ENCODE assay signal across 8 cellular contexts in genomic region chr7:130485734-130486113, GRCh38. TPM values are rescaled to one million over a fixed set of nuclear protein-coding genes. Genes with fewer than 3 reads are reported as not detected.
DNase-seq lines count a peak whose midpoint lies in the region; ATAC-seq and TF ChIP-seq lines count a peak whose summit lies in the region.

No MANE protein-coding gene starts in this region.

- H3K9me3 Mint-ChIP-seq in CD14-positive monocyte (peaks cover 0 to 8% (median 3%) of the 10 kb centered on the region in 7 donors), chondrocyte (ENCODE audit: low read depth) (no peaks in the 10 kb centered on the region), nephron (no peaks in the 10 kb centered on the region)

- H3K27me3 Mint-ChIP-seq in CD14-positive monocyte (ENCODE audit: low read depth in 3 of 3) (peaks cover 24 to 34% (median 28%) of the 10 kb centered on the region in 3 donors), chondrocyte (ENCODE audit: low read depth) (no peaks in the 10 kb centered on the region), nephron (ENCODE audit: low read depth) (no peaks in the 10 kb centered on the region)

- H3K4me3 Mint-ChIP-seq in CD14-positive monocyte (peak overlapping the region; percentile 90 to 93), chondrocyte (ENCODE audit: unreplicated experiment) (peak overlapping the region; percentile 55), nephron (peak overlapping the region; percentile 67 to 80 (median 79))

- H3K36me3 Mint-ChIP-seq in CD14-positive monocyte, result peaks cover 0 to 4% of the 10 kb centered on the region in 2 donors
- H3K36me3 Mint-ChIP-seq in chondrocyte (ENCODE audit: low read depth), result no peaks in the 10 kb centered on the region
- no peaks in the 10 kb centered on the region for H3K36me3 Mint-ChIP-seq in nephron (ENCODE audit: low read depth)

- peaks cover 32% of the 10 kb centered on the region for H3K4me1 Mint-ChIP-seq in CD14-positive monocyte
- peaks cover 52% of the 10 kb centered on the region for H3K4me1 Mint-ChIP-seq in chondrocyte (ENCODE audit: low read depth)
- H3K4me1 Mint-ChIP-seq in nephron, result peaks cover 81% of the 10 kb centered on the region

- DNase-seq in CD14-positive monocyte (ENCODE audit: low spot score), result no peak
- DNase-seq in LNCaP clone FGC (ENCODE audit: low read depth), result no peak
- no peak for DNase-seq in chondrocyte (ENCODE audit: low spot score)
- DNase-seq in NCI-H524 (lab: John Stamatoyannopoulos, UW), result no peak
- DNase-seq in left lobe of liver (ENCODE audit: low spot score), result no peak

- intact Hi-C loops in CD14-positive monocyte (cut with micrococcal nuclease), result no loop called here

- peak overlapping the region; percentile 51 for H3K4me3 ChIP-seq in LNCaP clone FGC (ENCODE audit: low read depth, low read length)

- peak overlapping the region in 3 of 7 donors; percentile 13 to 55 (median 15) for H3K27ac Mint-ChIP-seq in CD14-positive monocyte
- H3K27ac Mint-ChIP-seq in chondrocyte (ENCODE audit: unreplicated experiment), result no peak overlapping the region
- peak overlapping the region; percentile 90 to 99 (median 98) for H3K27ac Mint-ChIP-seq in nephron

- TF ChIP-seq CTCF in CD14-positive monocyte (IDR thresholded peaks at IDR 0.05) (no peak), LNCaP clone FGC (IDR thresholded peaks at IDR 0.05; ENCODE audit: control insufficient read depth, extremely low read depth, insufficient read depth) (no peak), chondrocyte (IDR thresholded peaks at IDR 0.05) (no peak), nephron (IDR thresholded peaks at IDR 0.05; ENCODE audit: unreplicated experiment in 3 of 3) (no peak)

- ATAC-seq in HG03025 (IDR thresholded peaks at IDR 0.05; ENCODE audit: low FRiP score, unreplicated experiment) (no peak), HG02759 (IDR thresholded peaks at IDR 0.05; ENCODE audit: unreplicated experiment) (no peak), left lobe of liver (no peak)

RNA-seq across cellular contexts. Expression of gene MEST, which starts 6.2 kb away (rescaled TPM):
- 1 to 10 TPM; 1.8 to 3.1 TPM for polyA plus RNA-seq in CD14-positive monocyte
- total RNA-seq in chondrocyte (43.2 to 62.1 TPM (median 58.1 TPM) in 3 replicates), left lobe of liver (44.4 TPM)

RNA-seq across cellular contexts. Expression of gene CEP41, which starts 44.9 kb away (rescaled TPM):
- 1 to 10 TPM; 7.2 to 8.5 TPM for polyA plus RNA-seq in CD14-positive monocyte
- 10.3 to 13.9 TPM (median 10.4 TPM) in 3 replicates for total RNA-seq in chondrocyte
- 3.5 TPM for total RNA-seq in left lobe of liver
